ENCODE assay signal across 11 cellular contexts in the genomic region with DNA sequence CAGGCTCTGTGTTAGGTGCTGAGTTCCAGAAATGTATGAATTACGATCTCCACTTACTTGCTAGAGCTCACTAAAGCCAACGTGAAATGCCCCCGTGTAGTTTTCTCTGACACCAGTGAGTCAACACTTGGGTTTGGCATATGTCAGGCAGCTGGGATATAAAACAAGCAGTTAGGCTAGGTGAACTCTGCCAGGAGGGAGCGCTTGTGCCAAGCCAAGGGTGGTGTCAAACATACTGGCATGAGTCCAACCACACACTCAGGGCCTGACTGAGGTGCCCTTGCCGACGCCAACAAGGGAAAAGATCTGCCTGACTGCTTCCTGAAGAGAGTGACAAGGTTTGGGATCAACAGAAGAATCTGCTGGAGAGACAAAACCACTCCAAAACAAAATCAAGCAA.
DNase-seq lines count a peak whose midpoint lies in the region; ATAC-seq, FAIRE-seq and TF ChIP-seq lines count a peak whose summit lies in the region.
"Had no signal": no experiment of that assay in that cellular context is flagged by ENCODE, and none has a peak within 500 bp of the region (broad histone marks: within the 10 kb centered on the region; RNA-seq: fewer than 3 reads in every experiment).

No MANE protein-coding gene starts in this region.

- H3K27ac ChIP-seq in left lung (no peak overlapping the region), sigmoid colon (no peak overlapping the region), SJCRH30 (no peak overlapping the region)
- H3K27ac ChIP-seq: BLaER1 treated with 17β-estradiol and CSF1 and Interleukin-3, amounts not matched to agents 10 nM and 100 nM had no signal

- H3K4me1 ChIP-seq in left lung = no peaks in the 10 kb centered on the region
- peaks cover 0 to 7% (median 0%) of the 10 kb centered on the region in 4 donors for H3K4me1 ChIP-seq in sigmoid colon
- H3K4me1 ChIP-seq in SJCRH30 = no peaks in the 10 kb centered on the region
- H3K4me1 ChIP-seq: BLaER1 treated with 17β-estradiol and CSF1 and Interleukin-3, amounts not matched to agents 10 nM and 100 nM had no signal

- H3K9me3 ChIP-seq in left lung (no peaks in the 10 kb centered on the region), sigmoid colon (no peaks in the 10 kb centered on the region), SJCRH30 (replicated peaks) (no peaks in the 10 kb centered on the region)
- H3K9me3 ChIP-seq: BLaER1 treated with 17β-estradiol and CSF1 and Interleukin-3, amounts not matched to agents 10 nM and 100 nM had no signal

- FAIRE-seq in D721Med (lab: Jason Lieb, UNC) = no peak
- FAIRE-seq: GM18507 had no signal

- intact Hi-C loops in left lung (cut with DNase I) = no loop called here
- intact Hi-C loops in sigmoid colon (cut with DNase I) = no loop called here
- intact Hi-C loops in activated T-helper 2 cell treated with anti-CD3 and anti-CD28 coated beads, Interferon-gamma antibody, Interleukin-2, Interleukin-4, amounts not matched to agents 10 μg/mL and 5 μg/mL and 100 μg/mL, durations not matched to agents 14 hours and 24 hours and 36 hours (cut with micrococcal nuclease) = no loop called here

- no peaks in the 10 kb centered on the region for H3K27me3 ChIP-seq in left lung
- no peaks in the 10 kb centered on the region for H3K27me3 ChIP-seq in sigmoid colon
- no peaks in the 10 kb centered on the region for H3K27me3 ChIP-seq in SJCRH30
- H3K27me3 ChIP-seq: BLaER1 treated with 17β-estradiol and CSF1 and Interleukin-3, amounts not matched to agents 10 nM and 100 nM had no signal

- in situ Hi-C loops in astrocyte of the cerebellum (cut with HindIII; ENCODE audit: low sequenced_read_pairs) = no loop called here

- H3K27me3 Mint-ChIP-seq in activated T-helper 2 cell treated with anti-CD3 and anti-CD28 coated beads, Interferon-gamma antibody, Interleukin-2, Interleukin-4, amounts not matched to agents 10 μg/mL and 5 μg/mL and 100 μg/mL, durations not matched to agents 14 hours and 24 hours and 36 hours (ENCODE audit: low read depth) = peaks cover 7% of the 10 kb centered on the region

- ATAC-seq in left lung (peak; percentile 94), HG03432 (IDR thresholded peaks at IDR 0.05; ENCODE audit: unreplicated experiment) (no peak)

- H3K36me3 ChIP-seq in left lung (no peaks in the 10 kb centered on the region), sigmoid colon (no peaks in the 10 kb centered on the region), SJCRH30 (no peaks in the 10 kb centered on the region)

- no peaks in the 10 kb centered on the region for H3K9me3 Mint-ChIP-seq in activated T-helper 2 cell treated with anti-CD3 and anti-CD28 coated beads, Interferon-gamma antibody, Interleukin-2, Interleukin-4, amounts not matched to agents 10 μg/mL and 5 μg/mL and 100 μg/mL, durations not matched to agents 14 hours and 24 hours and 36 hours

- H3K27ac Mint-ChIP-seq in activated T-helper 2 cell treated with anti-CD3 and anti-CD28 coated beads, Interferon-gamma antibody, Interleukin-2, Interleukin-4, amounts not matched to agents 10 μg/mL and 5 μg/mL and 100 μg/mL, durations not matched to agents 14 hours and 24 hours and 36 hours = no peak overlapping the region

- H3K4me1 Mint-ChIP-seq in activated T-helper 2 cell treated with anti-CD3 and anti-CD28 coated beads, Interferon-gamma antibody, Interleukin-2, Interleukin-4, amounts not matched to agents 10 μg/mL and 5 μg/mL and 100 μg/mL, durations not matched to agents 14 hours and 24 hours and 36 hours (ENCODE audit: low read depth) = no peaks in the 10 kb centered on the region

- WGBS in sigmoid colon, 2 donors = 20 to 62% methylated on average over 6 of the region's 6 CpGs

- H3K36me3 Mint-ChIP-seq in activated T-helper 2 cell treated with anti-CD3 and anti-CD28 coated beads, Interferon-gamma antibody, Interleukin-2, Interleukin-4, amounts not matched to agents 10 μg/mL and 5 μg/mL and 100 μg/mL, durations not matched to agents 14 hours and 24 hours and 36 hours (ENCODE audit: low read depth) = no peaks in the 10 kb centered on the region

- TF ChIP-seq CTCF in D721Med (IDR thresholded peaks at IDR 0.05; ENCODE audit: insufficient read depth, missing control alignments) (peak; percentile 5), astrocyte of the cerebellum (IDR thresholded peaks at IDR 0.05; ENCODE audit: low read depth, low read length, missing control alignments) (no peak), left lung (IDR thresholded peaks at IDR 0.05) (no peak), sigmoid colon (IDR thresholded peaks at IDR 0.05) (no peak)

- no peak for DNase-seq in D721Med (ENCODE audit: insufficient read length, low spot score)
- DNase-seq in NCI-H2029 treated with DMSO at 0.1 percent for 48 hours (lab: John Stamatoyannopoulos, UW) = peak; percentile 99
- DNase-seq in astrocyte of the cerebellum (ENCODE audit: low read depth) = peak; percentile 12
- DNase-seq in left lung = peak in 1 of 2 donors; percentile 78
- DNase-seq in sigmoid colon = no peak
- no peak for DNase-seq in activated T-helper 2 cell treated with anti-CD3 and anti-CD28 coated beads, Interferon-gamma antibody, Interleukin-2, Interleukin-4, amounts not matched to agents 10 μg/mL and 5 μg/mL and 100 μg/mL, durations not matched to agents 14 hours and 24 hours and 36 hours (ENCODE audit: low spot score)
- DNase-seq in SJCRH30 = no peak
- DNase-seq: HCEC 1CT had no signal

- H3K4me3 Mint-ChIP-seq in activated T-helper 2 cell treated with anti-CD3 and anti-CD28 coated beads, Interferon-gamma antibody, Interleukin-2, Interleukin-4, amounts not matched to agents 10 μg/mL and 5 μg/mL and 100 μg/mL, durations not matched to agents 14 hours and 24 hours and 36 hours (ENCODE audit: low read depth) = no peak overlapping the region

- no peak for TF ChIP-seq POLR2A in sigmoid colon (IDR thresholded peaks at IDR 0.05)

- TF ChIP-seq EP300 in sigmoid colon (IDR thresholded peaks at IDR 0.05) = no peak

- H3K4me3 ChIP-seq in astrocyte of the cerebellum (ENCODE audit: low read depth, low read length) (no peak overlapping the region), left lung (no peak overlapping the region), sigmoid colon (no peak overlapping the region), SJCRH30 (no peak overlapping the region)
- H3K4me3 ChIP-seq: BLaER1 treated with 17β-estradiol and CSF1 and Interleukin-3, amounts not matched to agents 10 nM and 100 nM had no signal

Comparison
In these comparisons a context has a peak if more than half of its experiments do, and no peak if none do; other contexts are left out.
1. DNase-seq: peak in NCI-H2029 treated with DMSO at 0.1 percent for 48 hours (single experiment) and astrocyte of the cerebellum (single experiment); none in D721Med (single experiment), sigmoid colon (single experiment), activated T-helper 2 cell treated with anti-CD3 and anti-CD28 coated beads, Interferon-gamma antibody, Interleukin-2, Interleukin-4, amounts not matched to agents 10 μg/mL and 5 μg/mL and 100 μg/mL, durations not matched to agents 14 hours and 24 hours and 36 hours (single experiment) and SJCRH30 (0 of 2).